ENCODE assay signal across 12 cellular contexts in the genomic region with DNA sequence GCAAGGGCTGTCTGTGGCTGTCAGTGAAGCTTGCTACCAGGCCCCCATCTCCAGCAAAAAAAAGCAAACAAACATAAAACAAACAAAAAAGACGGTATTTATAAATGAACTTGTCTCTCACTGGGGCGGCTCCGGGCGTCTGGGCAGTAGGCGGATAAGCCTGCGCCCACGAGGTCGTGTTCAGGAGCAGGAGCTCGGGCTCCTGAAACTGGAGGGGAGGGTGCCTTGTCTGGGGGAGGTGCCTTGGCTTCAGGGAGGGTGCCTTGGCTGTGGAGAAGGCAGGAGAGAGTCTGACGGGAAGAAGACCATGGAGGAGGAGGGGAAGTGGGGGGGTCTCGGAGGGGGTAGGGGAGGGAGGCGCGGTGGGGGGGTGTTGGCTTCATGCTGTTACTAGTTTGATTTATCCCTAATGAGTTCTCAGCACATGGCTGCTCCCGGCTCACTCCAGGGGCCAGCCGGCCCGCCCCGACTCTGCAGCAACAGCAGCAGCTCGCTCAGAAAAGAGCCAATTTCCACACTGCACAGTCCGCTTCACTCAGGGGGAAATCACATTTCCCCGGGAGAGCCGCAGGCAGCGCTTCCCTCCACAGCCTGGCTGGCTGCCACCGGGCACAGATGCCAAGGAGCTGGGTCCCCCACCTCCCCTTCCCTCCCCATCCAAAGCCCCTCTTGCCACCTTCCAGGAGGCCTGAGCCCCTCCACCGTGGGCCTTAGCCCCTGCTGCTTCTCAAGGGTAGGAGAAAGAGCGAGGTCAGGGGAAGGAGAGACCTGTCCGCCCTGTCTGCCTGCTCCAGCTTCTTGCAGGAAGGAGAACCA. TPM values are rescaled to one million over a fixed set of nuclear protein-coding genes. Genes with fewer than 3 reads are reported as not detected.
A peak's percentile ranks its signal among the peaks of the same experiment; 100 is the strongest.
DNase-seq lines count a peak whose midpoint lies in the region; ATAC-seq and TF ChIP-seq lines count a peak whose summit lies in the region.
"Had no signal": no experiment of that assay in that cellular context is flagged by ENCODE, and none has a peak within 500 bp of the region (broad histone marks: within the 10 kb centered on the region; RNA-seq: fewer than 3 reads in every experiment).

No MANE protein-coding gene starts in this region.

- H3K36me3 ChIP-seq in BLaER1 treated with 17β-estradiol and CSF1 and Interleukin-3, amounts not matched to agents 10 nM and 100 nM: no peaks in the 10 kb centered on the region
- H3K36me3 ChIP-seq in ovary: no peaks in the 10 kb centered on the region

- H3K4me1 Mint-ChIP-seq in stimulated activated memory B cell treated with anti-CD40 and anti-IgM and Interleukin-4, amounts not matched to agents 10 μg/mL and 1 μg/mL and 100 μg/mL, for 72 hours: peaks cover 6% of the 10 kb centered on the region

- peaks cover 61 to 73% (median 68%) of the 10 kb centered on the region in 10 experiments for H3K4me1 ChIP-seq in BLaER1 treated with 17β-estradiol and CSF1 and Interleukin-3, amounts not matched to agents 10 nM and 100 nM
- peaks cover 2% of the 10 kb centered on the region for H3K4me1 ChIP-seq in ovary (ENCODE audit: insufficient read depth)

- ATAC-seq in Right ventricle myocardium superior (ENCODE audit: poor library complexity) (peak; percentile 67), GM18907 (IDR thresholded peaks at IDR 0.05; ENCODE audit: unreplicated experiment) (no peak), HG02852 (IDR thresholded peaks at IDR 0.05; ENCODE audit: unreplicated experiment) (no peak)
- ATAC-seq in stimulated activated memory B cell treated with anti-CD40 and anti-IgM and Interleukin-4, amounts not matched to agents 10 μg/mL and 1 μg/mL and 100 μg/mL, for 72 hours: no peak
- ATAC-seq: stimulated activated naive CD8-positive, alpha-beta T cell treated with anti-CD3 and anti-CD28 coated beads, Interleukin-15, amount 100 ng/mL, for 72 hours had no signal

- peaks cover 21% of the 10 kb centered on the region for H3K27me3 Mint-ChIP-seq in stimulated activated memory B cell treated with anti-CD40 and anti-IgM and Interleukin-4, amounts not matched to agents 10 μg/mL and 1 μg/mL and 100 μg/mL, for 72 hours

- peaks cover 0 to 29% (median 5%) of the 10 kb centered on the region in 11 experiments; a peak in 8 of 22 replicates for H3K27me3 ChIP-seq in BLaER1 treated with 17β-estradiol and CSF1 and Interleukin-3, amounts not matched to agents 10 nM and 100 nM
- no peaks in the 10 kb centered on the region for H3K27me3 ChIP-seq in ovary

- H3K27ac ChIP-seq in BLaER1 treated with 17β-estradiol and CSF1 and Interleukin-3, amounts not matched to agents 10 nM and 100 nM: peak overlapping the region in 10 of 11 experiments; percentile 7 to 84 (median 42); a peak in 15 of 22 replicates
- no peak overlapping the region for H3K27ac ChIP-seq in ovary

- no peaks in the 10 kb centered on the region for H3K9me3 ChIP-seq in BLaER1 treated with 17β-estradiol and CSF1 and Interleukin-3, amounts not matched to agents 10 nM and 100 nM (replicated peaks in 1 of 11)
- no peaks in the 10 kb centered on the region for H3K9me3 ChIP-seq in ovary

- intact Hi-C loops in Right ventricle myocardium superior (cut with DNase I): no loop called here
- intact Hi-C loops in ovary (cut with DNase I): loop anchor here in 1 of 4 donors (10.0 kb wide), 1 partner anchor 152 kb away; no protein-coding TSS in a partner anchor

- 10 to 13% (median 13%) methylated on average over 26 of the region's 26 CpGs for WGBS in ovary, 3 donors

- DNase-seq in NCI-H446 treated with DMSO at 0.1 percent for 48 hours (lab: John Stamatoyannopoulos, UW) (peak; percentile 29), Right ventricle myocardium superior (peak; percentile 75), ovary (peak; percentile 35 to 42 (median 40)), NCI-H187 treated with DMSO at 0.1 percent for 48 hours (lab: John Stamatoyannopoulos, UW) (no peak)
- DNase-seq: cerebellar nuclear complex; MM.1S; small intestine; stimulated activated naive CD8-positive, alpha-beta T cell treated with anti-CD3 and anti-CD28 coated beads, Interleukin-15, amount 100 ng/mL, for 72 hours had no signal

- no peak for TF ChIP-seq CTCF in ovary (IDR thresholded peaks at IDR 0.05)

- peak overlapping the region in 10 of 11 experiments; percentile 3 to 74 (median 48); a peak in 17 of 22 replicates for H3K9ac ChIP-seq in BLaER1 treated with 17β-estradiol and CSF1 and Interleukin-3, amounts not matched to agents 10 nM and 100 nM

- H3K27ac Mint-ChIP-seq in stimulated activated memory B cell treated with anti-CD40 and anti-IgM and Interleukin-4, amounts not matched to agents 10 μg/mL and 1 μg/mL and 100 μg/mL, for 72 hours: no peak overlapping the region

- no peak for TF ChIP-seq EP300 in ovary (IDR thresholded peaks at IDR 0.05)

- TF ChIP-seq POLR2A in ovary (IDR thresholded peaks at IDR 0.05): no peak

- peaks cover 0 to 7% (median 0%) of the 10 kb centered on the region in 11 experiments; a peak in 4 of 22 replicates for H4K20me1 ChIP-seq in BLaER1 treated with 17β-estradiol and CSF1 and Interleukin-3, amounts not matched to agents 10 nM and 100 nM

- no peaks in the 10 kb centered on the region for H3K9me3 Mint-ChIP-seq in stimulated activated memory B cell treated with anti-CD40 and anti-IgM and Interleukin-4, amounts not matched to agents 10 μg/mL and 1 μg/mL and 100 μg/mL, for 72 hours
- H3K9me3 Mint-ChIP-seq: stimulated activated naive CD8-positive, alpha-beta T cell treated with anti-CD3 and anti-CD28 coated beads, Interleukin-15, amount 100 ng/mL, for 72 hours had no signal

- H3K36me3 Mint-ChIP-seq in stimulated activated memory B cell treated with anti-CD40 and anti-IgM and Interleukin-4, amounts not matched to agents 10 μg/mL and 1 μg/mL and 100 μg/mL, for 72 hours: no peaks in the 10 kb centered on the region

- peak overlapping the region in 4 of 10 experiments; percentile 6 to 26 (median 12); a peak in 2 of 20 replicates for H3K4me3 ChIP-seq in BLaER1 treated with 17β-estradiol and CSF1 and Interleukin-3, amounts not matched to agents 10 nM and 100 nM
- no peak overlapping the region for H3K4me3 ChIP-seq in ovary

- H3K4me3 Mint-ChIP-seq in stimulated activated memory B cell treated with anti-CD40 and anti-IgM and Interleukin-4, amounts not matched to agents 10 μg/mL and 1 μg/mL and 100 μg/mL, for 72 hours: no peak overlapping the region
- H3K4me3 Mint-ChIP-seq: stimulated activated naive CD8-positive, alpha-beta T cell treated with anti-CD3 and anti-CD28 coated beads, Interleukin-15, amount 100 ng/mL, for 72 hours had no signal

- peak overlapping the region; percentile 69 to 96 (median 83) for H3K4me2 ChIP-seq in BLaER1 treated with 17β-estradiol and CSF1 and Interleukin-3, amounts not matched to agents 10 nM and 100 nM

RNA-seq across cellular contexts. Expression of a gene that starts 38.7 kb away (rescaled TPM):
- total RNA-seq in Right ventricle myocardium superior (2.6 TPM), ovary (10 to 100 TPM in 1 of 7 donors, 1 to 10 TPM in 6; 2.0 to 14.1 (median 5.4) TPM)
- polyA plus RNA-seq in ovary: 1 to 10 TPM; 1.2 to 3.3 TPM

Comparison
In these comparisons a context has a peak if more than half of its experiments do, and no peak if none do; other contexts are left out.
1. H3K27ac ChIP-seq: peak in BLaER1 treated with 17β-estradiol and CSF1 and Interleukin-3, amounts not matched to agents 10 nM and 100 nM (10 of 11); none in ovary (0 of 2).